In the genomic region with DNA sequence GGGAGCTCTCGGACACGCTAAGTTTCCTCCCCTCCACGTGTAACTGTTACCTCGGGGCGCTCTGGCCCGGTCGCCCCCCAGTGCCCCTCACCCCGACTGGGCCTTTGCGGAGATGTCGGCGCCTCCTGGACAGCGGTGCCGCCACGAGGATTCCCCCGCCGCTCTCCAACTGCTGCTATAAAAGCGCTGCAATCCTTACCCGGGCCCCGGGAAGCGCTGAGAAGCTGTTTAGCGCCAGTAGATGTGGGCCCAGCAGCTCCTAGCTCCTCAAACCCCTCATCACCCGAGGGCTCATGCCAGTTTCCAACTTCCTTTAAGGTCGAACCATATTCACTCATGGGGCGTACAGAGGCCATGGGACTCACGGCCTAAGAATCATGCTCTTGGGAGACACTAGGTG, we compare ENCODE assay signal across 19 cellular contexts. TPM values are rescaled to one million over a fixed set of nuclear protein-coding genes. Genes with fewer than 3 reads are reported as not detected.
DNase-seq lines count a peak whose midpoint lies in the region; ATAC-seq and TF ChIP-seq lines count a peak whose summit lies in the region.
"Had no signal": no experiment of that assay in that cellular context is flagged by ENCODE, and none has a peak within 500 bp of the region (broad histone marks: within the 10 kb centered on the region; RNA-seq: fewer than 3 reads in every experiment).

No MANE protein-coding gene starts in this region.

- H3K27ac Mint-ChIP-seq in endodermal cell (no peak overlapping the region), nephron (no peak overlapping the region)
- H3K27ac Mint-ChIP-seq: T-helper 2 cell treated with Interferon-gamma antibody and Interleukin-4, amounts not matched to agents 5 μg/mL and 100 μg/mL, for 36 hours had no signal

- H3K9me3 Mint-ChIP-seq in endodermal cell (no peaks in the 10 kb centered on the region), nephron (no peaks in the 10 kb centered on the region)
- H3K9me3 Mint-ChIP-seq: T-helper 2 cell treated with Interferon-gamma antibody and Interleukin-4, amounts not matched to agents 5 μg/mL and 100 μg/mL, for 36 hours had no signal

- H3K27me3 Mint-ChIP-seq in endodermal cell (ENCODE audit: insufficient read depth) (peaks cover 97% of the 10 kb centered on the region), nephron (ENCODE audit: low read depth) (peaks cover 97% of the 10 kb centered on the region)

- H3K9me3 ChIP-seq in NT2/D1 (ENCODE audit: insufficient read depth, low read length), result no peaks in the 10 kb centered on the region
- H3K9me3 ChIP-seq in endodermal cell (ENCODE audit: control insufficient read depth, low read length), result no peaks in the 10 kb centered on the region
- no peaks in the 10 kb centered on the region for H3K9me3 ChIP-seq in testis
- H3K9me3 ChIP-seq: left lung had no signal

- 7% methylated on average over 15 to 25 of the region's 25 CpGs for WGBS in endodermal cell (ENCODE audit: insufficient coverage in 1 of 2, insufficient read length in 1 of 2), 2 experiments
- 34 to 41% methylated on average over 3 to 25 of the region's 25 CpGs for WGBS in testis, 2 donors

- H3K27me3 ChIP-seq in NT2/D1 (ENCODE audit: insufficient read depth, insufficient read length), result peaks cover 88% of the 10 kb centered on the region
- H3K27me3 ChIP-seq in endodermal cell (ENCODE audit: control insufficient read depth, insufficient read depth, low read length, poor library complexity, severe bottlenecking), result peaks cover 100% of the 10 kb centered on the region
- no peaks in the 10 kb centered on the region for H3K27me3 ChIP-seq in testis

- H3K4me3 Mint-ChIP-seq in endodermal cell (peak overlapping the region; percentile 64), nephron (peak overlapping the region; percentile 67 to 75 (median 68))
- H3K4me3 Mint-ChIP-seq: T-helper 2 cell treated with Interferon-gamma antibody and Interleukin-4, amounts not matched to agents 5 μg/mL and 100 μg/mL, for 36 hours had no signal

- H3K27ac ChIP-seq in endodermal cell (ENCODE audit: low read depth, low read length), result no peak overlapping the region
- no peak overlapping the region for H3K27ac ChIP-seq in testis
- H3K27ac ChIP-seq: left lung had no signal

- no peak for TF ChIP-seq CTCF in endodermal cell (conservative IDR thresholded peaks at IDR 0.05)
- no peak for TF ChIP-seq CTCF in nephron (IDR thresholded peaks at IDR 0.05; ENCODE audit: unreplicated experiment in 3 of 3)
- no peak for TF ChIP-seq CTCF in testis (IDR thresholded peaks at IDR 0.05)
- no peak for TF ChIP-seq CTCF in GM13976 (IDR thresholded peaks at IDR 0.05; ENCODE audit: borderline replicate concordance, control extremely low read depth, extremely low read depth, insufficient read depth, missing control alignments)

- no peak for ATAC-seq in GM19452 (IDR thresholded peaks at IDR 0.05; ENCODE audit: unreplicated experiment)

- H3K36me3 ChIP-seq in NT2/D1 (ENCODE audit: insufficient read depth, insufficient read length, low read length) (no peaks in the 10 kb centered on the region), endodermal cell (ENCODE audit: control insufficient read depth, insufficient read depth, low read length) (no peaks in the 10 kb centered on the region), testis (ENCODE audit: low read depth, missing control alignments) (no peaks in the 10 kb centered on the region)
- H3K36me3 ChIP-seq: left lung had no signal

- in situ Hi-C loops in GM13976 (cut with MboI; ENCODE audit: low sequenced_read_pairs, unreplicated experiment), result no loop called here
- in situ Hi-C loops in ACHN (cut with HindIII; ENCODE audit: low pct_ligation_motif_present, low pct_unique_long_range_greater_than_20kb, low sequenced_read_pairs), result no loop called here

- peak overlapping the region; percentile 50 for H3K4me3 ChIP-seq in NT2/D1 (ENCODE audit: insufficient read length, low read depth)
- H3K4me3 ChIP-seq in endodermal cell (ENCODE audit: low read length), result peak overlapping the region; percentile 78
- H3K4me3 ChIP-seq in testis, result peak overlapping the region; percentile 37

- H3K4me1 Mint-ChIP-seq in endodermal cell (peaks cover 35% of the 10 kb centered on the region), nephron (peaks cover 38% of the 10 kb centered on the region)

- no peak for DNase-seq in NT2/D1 (ENCODE audit: low read depth, low spot score)
- DNase-seq in endodermal cell, result peak; percentile 82
- DNase-seq in testis, result no peak
- DNase-seq in GM13976 (ENCODE audit: low spot score), result no peak
- no peak for DNase-seq in ACHN
- DNase-seq: activated CD4-positive, alpha-beta T cell treated with anti-CD3 and anti-CD28 coated beads for 1 hour; activated naive CD4-positive, alpha-beta T cell; anterior cingulate cortex; C1 segment of cervical spinal cord; DMS153; NCI-H187 treated with DMSO at 0.1 percent for 48 hours; NCI-H446 treated with DMSO at 0.1 percent for 48 hours; SHP77 had no signal

- H3K4me1 ChIP-seq in NT2/D1 (ENCODE audit: insufficient read depth, insufficient read length) (peaks cover 16% of the 10 kb centered on the region), endodermal cell (ENCODE audit: control insufficient read depth, insufficient read depth, low read length) (peaks cover 21% of the 10 kb centered on the region), testis (no peaks in the 10 kb centered on the region)

- intact Hi-C loops in testis (cut with DNase I; ENCODE audit: low total_unique reads), result no loop called here

- TF ChIP-seq POLR2A in testis (IDR thresholded peaks at IDR 0.05), result no peak

- peak overlapping the region; percentile 65 for H3K9ac ChIP-seq in NT2/D1 (ENCODE audit: insufficient read length, low read depth)
- H3K9ac ChIP-seq in endodermal cell (ENCODE audit: extremely low read depth, low read length, poor library complexity, severe bottlenecking), result no peak overlapping the region

- H3K36me3 Mint-ChIP-seq in endodermal cell (ENCODE audit: low read depth), result no peaks in the 10 kb centered on the region
- no peaks in the 10 kb centered on the region for H3K36me3 Mint-ChIP-seq in nephron (ENCODE audit: low read depth)

RNA-seq across cellular contexts. Expression of a gene that starts 0.4 kb away (rescaled TPM):
- total RNA-seq in endodermal cell (1 to 10 TPM in 1 of 2 donors, under 1 TPM in 1; 0.13 to 1.6 TPM), testis (under 1 TPM; 0.62 to 0.94 TPM)
- polyA plus RNA-seq in endodermal cell (2013, experiment 1 of 2), result 5.7 TPM
- polyA plus RNA-seq in endodermal cell (2013, experiment 2 of 2), result 5.8 TPM
- polyA plus RNA-seq in testis (ENCODE audit: insufficient read depth, low read depth, low replicate concordance), result 2.6 TPM
- total RNA-seq: dermis microvascular lymphatic vessel endothelial cell, left lung, temporal lobe had no signal
